In the genomic region with DNA sequence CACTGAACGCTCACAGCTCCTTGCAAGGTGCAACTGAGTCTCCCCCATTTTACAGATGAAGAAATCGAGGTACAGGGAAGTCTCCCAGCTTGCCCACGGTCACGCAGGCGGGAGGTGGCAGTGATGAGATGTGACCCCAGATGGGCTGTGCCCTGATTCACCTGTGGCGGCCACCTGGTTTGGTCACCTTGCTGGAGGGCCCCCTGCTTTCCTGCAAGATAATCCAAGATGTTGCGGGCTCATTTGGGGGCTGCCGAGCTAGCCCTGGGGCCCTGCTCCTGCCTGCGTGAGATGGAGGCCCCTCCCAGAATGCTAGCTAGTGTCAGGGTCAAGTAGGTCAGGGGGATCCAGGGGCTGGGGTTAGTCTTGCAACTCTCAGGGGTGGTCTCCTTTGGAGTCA, we compare ENCODE assay signal across 20 cellular contexts. TPM values are rescaled to one million over a fixed set of nuclear protein-coding genes. Genes with fewer than 3 reads are reported as not detected.
DNase-seq lines count a peak whose midpoint lies in the region; ATAC-seq, FAIRE-seq and TF ChIP-seq lines count a peak whose summit lies in the region.
"Had no signal": no experiment of that assay in that cellular context is flagged by ENCODE, and none has a peak within 500 bp of the region (broad histone marks: within the 10 kb centered on the region; RNA-seq: fewer than 3 reads in every experiment).

No MANE protein-coding gene starts in this region.

- H3K9ac ChIP-seq in kidney (ENCODE audit: low read length in 2 of 2), result no peak overlapping the region
- H3K9ac ChIP-seq: BLaER1 treated with 17β-estradiol and CSF1 and Interleukin-3, amounts not matched to agents 10 nM and 100 nM had no signal

- DNase-seq in Right ventricle myocardium superior (peak; percentile 7), left ventricle myocardium inferior (no peak), kidney (peak; percentile 53), aorta (peak; percentile 39 to 51)
- DNase-seq: AML-193; Caco-2; Calu3; CD4-positive, alpha-beta T cell; CD8-positive, alpha-beta T cell; DMS79 treated with DMSO at 0.1 percent for 48 hours; GF-D8 had no signal

- ATAC-seq in Right ventricle myocardium superior (ENCODE audit: poor library complexity) (no peak), aorta (ENCODE audit: low FRiP score) (no peak), GM21737 (IDR thresholded peaks at IDR 0.05; ENCODE audit: unreplicated experiment) (no peak)
- ATAC-seq: A549; CD8-positive, alpha-beta T cell had no signal

- H3K9me3 ChIP-seq in left ventricle myocardium inferior (replicated peaks) (no peaks in the 10 kb centered on the region), kidney (ENCODE audit: control insufficient read depth in 1 of 2, low read length in 2 of 2) (no peaks in the 10 kb centered on the region), aorta (ENCODE audit: control insufficient read depth, low read length) (no peaks in the 10 kb centered on the region)
- H3K9me3 ChIP-seq: A549; BLaER1 treated with 17β-estradiol and CSF1 and Interleukin-3, amounts not matched to agents 10 nM and 100 nM; Caco-2 had no signal

- H3K36me3 ChIP-seq in left ventricle myocardium inferior, result no peaks in the 10 kb centered on the region
- no peaks in the 10 kb centered on the region for H3K36me3 ChIP-seq in kidney (ENCODE audit: control insufficient read depth in 1 of 2, insufficient read depth in 2 of 2, low read length in 2 of 2)
- no peaks in the 10 kb centered on the region for H3K36me3 ChIP-seq in aorta (ENCODE audit: control insufficient read depth in 1 of 2, insufficient read depth in 2 of 2, low read length in 1 of 2)
- H3K36me3 ChIP-seq: BLaER1 treated with 17β-estradiol and CSF1 and Interleukin-3, amounts not matched to agents 10 nM and 100 nM had no signal

- H3K27ac ChIP-seq in left ventricle myocardium inferior (replicated peaks) (no peak overlapping the region), kidney (ENCODE audit: low read depth in 2 of 2, low read length in 2 of 2) (no peak overlapping the region), aorta (ENCODE audit: low read depth in 1 of 2, low read length in 2 of 2) (no peak overlapping the region)
- H3K27ac ChIP-seq: 22Rv1; A549; BLaER1 treated with 17β-estradiol and CSF1 and Interleukin-3, amounts not matched to agents 10 nM and 100 nM; C4-2B had no signal

- TF ChIP-seq CTCF in left ventricle myocardium inferior (IDR thresholded peaks at IDR 0.05; ENCODE audit: borderline replicate concordance), result no peak
- TF ChIP-seq CTCF in kidney (IDR thresholded peaks at IDR 0.05; ENCODE audit: borderline replicate concordance, extremely low read depth, insufficient read depth), result no peak

- H3K4me1 ChIP-seq in left ventricle myocardium inferior, result peaks cover 43% of the 10 kb centered on the region
- peaks cover 0 to 14% of the 10 kb centered on the region in 2 donors for H3K4me1 ChIP-seq in kidney (ENCODE audit: control insufficient read depth in 1 of 2, insufficient read depth in 1 of 2, low read depth in 1 of 2, low read length in 2 of 2)
- no peaks in the 10 kb centered on the region for H3K4me1 ChIP-seq in aorta (ENCODE audit: control insufficient read depth in 1 of 2, insufficient read depth in 2 of 2, low read length in 2 of 2)
- H3K4me1 ChIP-seq: BLaER1 treated with 17β-estradiol and CSF1 and Interleukin-3, amounts not matched to agents 10 nM and 100 nM; Caco-2 had no signal

- no peak for FAIRE-seq in kidney (lab: Jason Lieb, UNC)
- FAIRE-seq: A549, D721Med, G401.6, GM12891 had no signal

- WGBS in aorta, 2 donors, result 96% methylated on average over 9 of the region's 9 CpGs

- intact Hi-C loops in Right ventricle myocardium superior (cut with DNase I), result no loop called here
- intact Hi-C loops in left ventricle myocardium inferior (cut with micrococcal nuclease), result no loop called here
- intact Hi-C loops in kidney (cut with DNase I), result no loop called here
- intact Hi-C loops in aorta (cut with DNase I), result no loop called here

- H3K27me3 ChIP-seq in left ventricle myocardium inferior (ENCODE audit: low read depth) (no peaks in the 10 kb centered on the region), aorta (ENCODE audit: control insufficient read depth in 1 of 2, insufficient read depth in 2 of 2, low read length in 1 of 2) (no peaks in the 10 kb centered on the region)
- H3K27me3 ChIP-seq: BLaER1 treated with 17β-estradiol and CSF1 and Interleukin-3, amounts not matched to agents 10 nM and 100 nM had no signal

- H3K4me3 ChIP-seq in left ventricle myocardium inferior (no peak overlapping the region), kidney (ENCODE audit: low read length in 2 of 2) (no peak overlapping the region), aorta (ENCODE audit: low read length in 2 of 2) (no peak overlapping the region)
- H3K4me3 ChIP-seq: A549; BLaER1 treated with 17β-estradiol and CSF1 and Interleukin-3, amounts not matched to agents 10 nM and 100 nM had no signal

RNA-seq across cellular contexts. Expression of gene IL34, which starts 59.6 kb away (rescaled TPM):
- total RNA-seq in Right ventricle myocardium superior (1.6 TPM), left ventricle myocardium inferior (2.1 TPM), kidney (7.4 TPM), aorta (10 to 100 TPM; 14.2 to 21.9 TPM)
- polyA plus RNA-seq in kidney (ENCODE audit: insufficient read depth, low read depth, low replicate concordance) (5.9 TPM), aorta (10 to 100 TPM; 19.4 to 98.6 TPM)
- total RNA-seq: B cell had no signal
